ENCODE assay signal across 1 cellular context in genomic region chr1:152034654-152035405, GRCh38.
TF ChIP-seq lines count a peak whose summit lies in the region.

No MANE protein-coding gene starts in this region.

TF ChIP-seq in K562, 482 proteins besides CTCF, POLR2A, EP300 and RAD21 (continued from another document and continues in another):
- TF ChIP-seq CUX1 (CRISPR knock-in tag; IDR thresholded peaks at IDR 0.05) (no peak), ZNF707 (CRISPR knock-in tag; conservative IDR thresholded peaks at IDR 0.05) (no peak), ZNF224 (CRISPR knock-in tag; IDR thresholded peaks at IDR 0.05) (no peak), TAF7 (tag; IDR thresholded peaks at IDR 0.05) (no peak), AFF4 (CRISPR knock-in tag; IDR thresholded peaks at IDR 0.05) (no peak), DIDO1 (tag; IDR thresholded peaks at IDR 0.05; ENCODE audit: low read depth) (no peak), RUNX1 (IDR thresholded peaks at IDR 0.05; ENCODE audit: low read depth) (no peak), SRSF7 (optimal IDR thresholded peaks at IDR 0.05; ENCODE audit: low read depth, low read length) (no peak), CLOCK (CRISPR knock-in tag; IDR thresholded peaks at IDR 0.05; ENCODE audit: borderline replicate concordance) (no peak), NFIX (CRISPR knock-in tag; IDR thresholded peaks at IDR 0.05; ENCODE audit: low read depth) (no peak), SIX5 (IDR thresholded peaks at IDR 0.05; ENCODE audit: borderline replicate concordance in 1 of 2, insufficient read depth in 1 of 2, low read depth in 1 of 2, low read length in 2 of 2) (0 out of 4 replicates have a peak, but pooled peaks of 1 of the 2 experiments have one; percentile 13), ZNF212 (CRISPR knock-in tag; IDR thresholded peaks at IDR 0.05) (no peak), CTCFL (IDR thresholded peaks at IDR 0.05; ENCODE audit: borderline replicate concordance, insufficient read depth, low read depth, low read length, poor library complexity, severe bottlenecking) (no peak), SUPT5H (IDR thresholded peaks at IDR 0.05) (0 out of 2 replicates have a peak, but pooled peaks have one; percentile 46), GTF2E2 (tag; IDR thresholded peaks at IDR 0.05) (peak; percentile 53; the same call in 1 of the 2 replicates), THRB (CRISPR knock-in tag; conservative IDR thresholded peaks at IDR 0.05) (no peak), TFE3 (CRISPR knock-in tag; IDR thresholded peaks at IDR 0.05) (no peak), SP1 (CRISPR knock-in tag; IDR thresholded peaks at IDR 0.05) (no peak; the same call in 1 of the 2 replicates), GABPB2 (CRISPR knock-in tag; conservative IDR thresholded peaks at IDR 0.05) (no peak), XRCC3 (IDR thresholded peaks at IDR 0.05) (no peak), ETV6 (IDR thresholded peaks at IDR 0.05; ENCODE audit: borderline replicate concordance in 1 of 2, low read depth in 2 of 2, low read length in 1 of 2) (no peak), ETV6 (CRISPR knock-in tag; IDR thresholded peaks at IDR 0.05; ENCODE audit: borderline replicate concordance) (no peak), TSHZ1 (CRISPR knock-in tag; IDR thresholded peaks at IDR 0.05) (no peak), FOXP4 (CRISPR knock-in tag; IDR thresholded peaks at IDR 0.05; ENCODE audit: borderline replicate concordance) (no peak), GABPA (tag; conservative IDR thresholded peaks at IDR 0.05; ENCODE audit: low read depth) (0 out of 2 replicates have a peak, but pooled peaks have one; percentile 44), NCOA2 (IDR thresholded peaks at IDR 0.05; ENCODE audit: partially characterized antibody in 2 of 2) (no peak), KLF16 (IDR thresholded peaks at IDR 0.05) (no peak), E2F5 (CRISPR knock-in tag; IDR thresholded peaks at IDR 0.05) (no peak), DACH1 (IDR thresholded peaks at IDR 0.05; ENCODE audit: partially characterized antibody) (no peak), ADNP (tag; IDR thresholded peaks at IDR 0.05) (no peak)
